ENCODE assay signal across 23 cellular contexts in the genomic region with DNA sequence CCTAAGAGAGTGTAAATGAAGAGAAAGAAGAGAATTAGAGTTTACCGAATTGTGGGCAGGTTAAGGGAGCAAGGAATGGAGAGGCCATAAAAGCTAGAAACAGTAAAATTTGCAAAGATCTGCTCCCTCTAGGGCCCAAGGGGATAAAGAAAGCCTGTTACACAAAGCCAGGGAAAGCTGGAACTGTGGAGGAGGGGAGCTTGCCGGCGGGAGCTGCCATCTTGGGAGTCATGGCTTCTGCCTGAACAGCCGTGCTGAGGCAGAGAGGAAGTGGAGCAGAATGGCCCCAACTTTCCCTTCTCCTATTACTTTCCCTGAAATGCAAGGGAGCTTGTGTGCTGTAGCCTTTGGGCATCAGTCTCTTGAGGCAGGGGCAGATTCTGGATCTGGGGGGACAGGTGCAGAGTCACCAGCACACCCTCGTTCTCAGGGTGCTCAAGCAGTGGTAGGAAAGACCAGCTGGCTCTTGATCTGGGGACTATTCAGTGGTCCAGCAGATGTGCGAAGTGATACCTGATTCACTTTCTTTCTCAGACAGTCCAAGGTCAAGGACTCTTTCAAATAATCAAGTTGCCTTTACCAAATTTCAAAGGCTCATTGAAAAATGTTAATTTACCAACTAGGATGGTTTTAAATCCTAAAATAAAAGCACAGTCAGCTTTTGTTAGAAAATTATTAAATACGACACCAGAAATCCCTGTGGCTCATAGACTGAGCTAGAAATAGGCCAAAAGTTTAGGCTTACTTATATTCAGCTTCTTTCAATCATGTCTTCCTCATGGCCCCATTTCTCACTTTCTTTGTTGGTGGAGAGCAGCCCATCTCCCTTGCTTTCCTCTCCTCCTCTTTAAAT. TPM values are rescaled to one million over a fixed set of nuclear protein-coding genes. Genes with fewer than 3 reads are reported as not detected.
DNase-seq lines count a peak whose midpoint lies in the region; ATAC-seq and TF ChIP-seq lines count a peak whose summit lies in the region.
"Had no signal": no experiment of that assay in that cellular context is flagged by ENCODE, and none has a peak within 500 bp of the region (broad histone marks: within the 10 kb centered on the region; RNA-seq: fewer than 3 reads in every experiment).

No MANE protein-coding gene starts in this region.

- H3K36me3 ChIP-seq in esophagus squamous epithelium, result no peaks in the 10 kb centered on the region
- H3K36me3 ChIP-seq in upper lobe of left lung, result no peaks in the 10 kb centered on the region

- no peaks in the 10 kb centered on the region for H3K9me3 Mint-ChIP-seq in osteocyte (ENCODE audit: unreplicated experiment)
- H3K9me3 Mint-ChIP-seq: activated T-helper 2 cell treated with anti-CD3 and anti-CD28 coated beads, Interferon-gamma antibody, Interleukin-2, Interleukin-4, amounts not matched to agents 10 μg/mL and 5 μg/mL and 100 μg/mL, durations not matched to agents 14 hours and 24 hours and 36 hours; immature natural killer cell had no signal

- H3K4me3 ChIP-seq in esophagus squamous epithelium (no peak overlapping the region), upper lobe of left lung (no peak overlapping the region)

- H3K36me3 Mint-ChIP-seq in osteocyte (ENCODE audit: unreplicated experiment), result peaks cover 22% of the 10 kb centered on the region
- H3K36me3 Mint-ChIP-seq: IgD-negative memory B cell, immature natural killer cell had no signal

- H3K4me3 Mint-ChIP-seq in osteocyte (ENCODE audit: unreplicated experiment), result no peak overlapping the region
- H3K4me3 Mint-ChIP-seq: activated naive CD8-positive, alpha-beta T cell treated with anti-CD3 and anti-CD28 coated beads, Interleukin-2, amount 10 ng/mL, durations not matched to agents 7 days and 5 days; H9; IgD-negative memory B cell; immature natural killer cell had no signal

- intact Hi-C loops in esophagus squamous epithelium (cut with DNase I), result no loop called here

- ATAC-seq in upper lobe of left lung (ENCODE audit: low FRiP score in 2 of 2), result no peak
- no peak for ATAC-seq in HG02798 (IDR thresholded peaks at IDR 0.05; ENCODE audit: poor library complexity, unreplicated experiment)
- no peak for ATAC-seq in HG02884 (IDR thresholded peaks at IDR 0.05; ENCODE audit: unreplicated experiment)

- TF ChIP-seq EP300 in upper lobe of left lung (IDR thresholded peaks at IDR 0.05), result no peak

- peak; percentile 4 for DNase-seq in DMS 273 (lab: John Stamatoyannopoulos, UW; ENCODE audit: unreplicated experiment)
- DNase-seq in DMS 273 treated with DMSO at 0.1 percent for 48 hours (lab: John Stamatoyannopoulos, UW), result no peak
- no peak for DNase-seq in esophagus squamous epithelium (lab: John Stamatoyannopoulos, UW)
- no peak for DNase-seq in osteocyte (ENCODE audit: extremely low spot score, unreplicated experiment)
- no peak for DNase-seq in upper lobe of left lung
- DNase-seq in HuH-7 (ENCODE audit: low spot score), result no peak
- DNase-seq: activated CD4-positive, alpha-beta T cell treated with anti-CD3 and anti-CD28 coated beads for 48 hours; activated naive CD8-positive, alpha-beta T cell treated with anti-CD3 and anti-CD28 coated beads, Interleukin-2, amount 10 ng/mL, durations not matched to agents 7 days and 5 days; DND-41; effector memory CD4-positive, alpha-beta T cell; H9; head of caudate nucleus; immature natural killer cell; left ventricle myocardium superior; MM.1S; NCI-H1436 treated with DMSO at 0.1 percent for 48 hours; NCI-H2171; T-helper 1 cell had no signal

- TF ChIP-seq CTCF in esophagus squamous epithelium (IDR thresholded peaks at IDR 0.05), result no peak
- no peak for TF ChIP-seq CTCF in osteocyte (IDR thresholded peaks at IDR 0.05)
- no peak for TF ChIP-seq CTCF in upper lobe of left lung (IDR thresholded peaks at IDR 0.05)

- H3K27ac ChIP-seq in esophagus squamous epithelium, result peak overlapping the region; percentile 11 to 84 (median 68)
- H3K27ac ChIP-seq in upper lobe of left lung, result peak overlapping the region; percentile 4 to 71 (median 38)
- H3K27ac ChIP-seq: 22Rv1 had no signal

- H3K27ac Mint-ChIP-seq in osteocyte (ENCODE audit: unreplicated experiment), result peak overlapping the region; percentile 9
- H3K27ac Mint-ChIP-seq: activated naive CD8-positive, alpha-beta T cell treated with anti-CD3 and anti-CD28 coated beads, Interleukin-2, amount 10 ng/mL, durations not matched to agents 7 days and 5 days; activated T-helper 2 cell treated with anti-CD3 and anti-CD28 coated beads, Interferon-gamma antibody, Interleukin-2, Interleukin-4, amounts not matched to agents 10 μg/mL and 5 μg/mL and 100 μg/mL, durations not matched to agents 14 hours and 24 hours and 36 hours; H9; IgD-negative memory B cell; immature natural killer cell had no signal

- no peaks in the 10 kb centered on the region for H3K27me3 Mint-ChIP-seq in osteocyte (ENCODE audit: unreplicated experiment)

- no peaks in the 10 kb centered on the region for H3K9me3 ChIP-seq in esophagus squamous epithelium
- H3K9me3 ChIP-seq in upper lobe of left lung, result no peaks in the 10 kb centered on the region

- 91 to 96% methylated on average over 7 of the region's 7 CpGs for WGBS in esophagus squamous epithelium, 2 donors
- WGBS in upper lobe of left lung, 2 donors, result 83 to 92% methylated on average over 7 of the region's 7 CpGs

- no peaks in the 10 kb centered on the region for H3K27me3 ChIP-seq in esophagus squamous epithelium
- no peaks in the 10 kb centered on the region for H3K27me3 ChIP-seq in upper lobe of left lung

- peaks cover 53% of the 10 kb centered on the region for H3K4me1 Mint-ChIP-seq in osteocyte (ENCODE audit: unreplicated experiment)
- H3K4me1 Mint-ChIP-seq: activated naive CD8-positive, alpha-beta T cell treated with anti-CD3 and anti-CD28 coated beads, Interleukin-2, amount 10 ng/mL, durations not matched to agents 7 days and 5 days; IgD-negative memory B cell; immature natural killer cell had no signal

- TF ChIP-seq POLR2A in esophagus squamous epithelium (IDR thresholded peaks at IDR 0.05) (no peak), upper lobe of left lung (IDR thresholded peaks at IDR 0.05) (no peak)

- H3K4me1 ChIP-seq in esophagus squamous epithelium (peaks cover 4 to 60% (median 42%) of the 10 kb centered on the region in 3 donors), upper lobe of left lung (peaks cover 7 to 46% (median 23%) of the 10 kb centered on the region in 4 donors)

RNA-seq across cellular contexts. Expression of a gene that starts 25.7 kb away (rescaled TPM):
- total RNA-seq in esophagus squamous epithelium, result 100 to 1,000 TPM in 1 of 4 donors, 10 to 100 TPM in 1, 1 to 10 TPM in 2; 8.1 to 116 (median 19.0) TPM
- total RNA-seq in osteocyte, result 209 and 220 TPM in 2 replicates
- total RNA-seq in upper lobe of left lung, result 100 to 1,000 TPM in 2 of 6 donors, 10 to 100 TPM in 4; 29.5 to 119 (median 58.9) TPM
- total RNA-seq: activated naive CD8-positive, alpha-beta T cell treated with anti-CD3 and anti-CD28 coated beads, Interleukin-2, amount 10 ng/mL, durations not matched to agents 7 days and 5 days; activated T-helper 2 cell treated with anti-CD3 and anti-CD28 coated beads, Interferon-gamma antibody, Interleukin-2, Interleukin-4, amounts not matched to agents 10 μg/mL and 5 μg/mL and 100 μg/mL, durations not matched to agents 14 hours and 24 hours and 36 hours had no signal
